ENCODE assay signal across 21 cellular contexts in genomic region chr7:140526901-140527664, GRCh38. TPM values are rescaled to one million over a fixed set of nuclear protein-coding genes. Genes with fewer than 3 reads are reported as not detected.
DNase-seq lines count a peak whose midpoint lies in the region; ATAC-seq, FAIRE-seq and TF ChIP-seq lines count a peak whose summit lies in the region.
"Had no signal": no experiment of that assay in that cellular context is flagged by ENCODE, and none has a peak within 500 bp of the region (broad histone marks: within the 10 kb centered on the region; RNA-seq: fewer than 3 reads in every experiment).

No MANE protein-coding gene starts in this region.

- H3K4me1 ChIP-seq in HepG2 (ENCODE audit: insufficient read depth, low read length) (peaks cover 7% of the 10 kb centered on the region; the same call in 1 of the 2 replicates), kidney (ENCODE audit: control insufficient read depth in 1 of 2, insufficient read depth in 1 of 2, low read depth in 1 of 2, low read length in 2 of 2) (no peaks in the 10 kb centered on the region)

- TF ChIP-seq POLR2A in HepG2 (IDR thresholded peaks at IDR 0.05; ENCODE audit: insufficient read depth in 1 of 2, low read depth in 2 of 2, low read length in 2 of 2), result no peak

- in situ Hi-C loops in HepG2 (cut with HindIII; ENCODE audit: extremely low pct_ligation_motif_present, low pct_unique_long_range_greater_than_20kb), result no loop called here

- H3K9me3 ChIP-seq in HepG2 (ENCODE audit: low read length), result no peaks in the 10 kb centered on the region
- no peaks in the 10 kb centered on the region for H3K9me3 ChIP-seq in kidney (ENCODE audit: control insufficient read depth in 1 of 2, low read length in 2 of 2)
- H3K9me3 ChIP-seq: tibial nerve had no signal

- no peak for TF ChIP-seq RAD21 in HepG2 (CRISPR knock-in tag; IDR thresholded peaks at IDR 0.05)

- WGBS in HepG2 (ENCODE audit: low lambda C conversion rate), result 63% methylated on average over 15 of the region's 28 CpGs

- H3K79me2 ChIP-seq in HepG2 (ENCODE audit: insufficient read depth, low read length), result no peaks in the 10 kb centered on the region

- H3K27ac ChIP-seq in HepG2 (ENCODE audit: extremely low read length, insufficient read depth, low read length) (no peak overlapping the region), kidney (ENCODE audit: low read depth in 2 of 2, low read length in 2 of 2) (no peak overlapping the region)
- H3K27ac ChIP-seq: SK-N-MC had no signal

- ATAC-seq in Right ventricle myocardium superior (ENCODE audit: poor library complexity), result no peak
- ATAC-seq in Right ventricle myocardium inferior, result no peak
- peak; percentile 39; the same call in 2 of the 3 replicates for ATAC-seq in HepG2
- ATAC-seq: activated CD4-positive, alpha-beta T cell treated with anti-CD3 and anti-CD28 coated beads for 36 hours had no signal

- peaks cover 0 to 18% of the 10 kb centered on the region in 2 experiments; a peak in 2 of 5 replicates for H3K27me3 ChIP-seq in HepG2 (ENCODE audit: control insufficient read depth in 1 of 2, insufficient read depth in 2 of 2, low read length in 2 of 2)
- H3K27me3 ChIP-seq: tibial nerve had no signal

- no peaks in the 10 kb centered on the region for H3K36me3 ChIP-seq in HepG2 (replicated peaks in 1 of 2; ENCODE audit: control insufficient read depth in 1 of 2, insufficient read depth in 2 of 2, low read length in 2 of 2)
- H3K36me3 ChIP-seq in kidney (ENCODE audit: control insufficient read depth in 1 of 2, insufficient read depth in 2 of 2, low read length in 2 of 2), result no peaks in the 10 kb centered on the region

- no peaks in the 10 kb centered on the region for H4K20me1 ChIP-seq in HepG2 (ENCODE audit: insufficient read depth, low read length)

- H3K9ac ChIP-seq in HepG2 (ENCODE audit: insufficient read depth, low read depth, low read length) (no peak overlapping the region), kidney (ENCODE audit: low read length in 2 of 2) (no peak overlapping the region)

- BruUV-seq in HepG2 (replicated peaks; lab: Mats Ljungman, UMichigan), result no TSS peak

- TF ChIP-seq EP300 in HepG2 (IDR thresholded peaks at IDR 0.05; ENCODE audit: low read depth in 2 of 2, low read length in 2 of 2), result no peak
- no peak for TF ChIP-seq EP300 in HepG2 (CRISPR knock-in tag; IDR thresholded peaks at IDR 0.05; ENCODE audit: borderline replicate concordance)

- H3K4me2 ChIP-seq in HepG2 (ENCODE audit: low read depth, low read length), result no peak overlapping the region

- CTCF ChIA-PET in HepG2 (lab: Yijun Ruan, JAX; ENCODE audit: low intra/inter-chr PET ratio, low total read pairs), result no interaction called here

- no peak for TF ChIP-seq CTCF in HepG2 (CRISPR knock-in tag; IDR thresholded peaks at IDR 0.05)
- TF ChIP-seq CTCF in kidney (IDR thresholded peaks at IDR 0.05; ENCODE audit: borderline replicate concordance, extremely low read depth, insufficient read depth), result no peak

- DNase-seq in Right ventricle myocardium superior (peak; percentile 35), Right ventricle myocardium inferior (ENCODE audit: missing footprints) (no peak), astrocyte of the hippocampus (ENCODE audit: low read depth, low spot score) (peak; percentile 31), HepG2 (ENCODE audit: low spot score) (no peak), NCI-H526 (lab: John Stamatoyannopoulos, UW) (no peak), kidney (no peak), nucleus accumbens (lab: John Stamatoyannopoulos, UW) (no peak)
- DNase-seq in activated naive CD4-positive, alpha-beta T cell (lab: John Stamatoyannopoulos, UW), result no peak
- DNase-seq: activated CD4-positive, alpha-beta T cell treated with anti-CD3 and anti-CD28 coated beads for 36 hours; activated effector memory CD4-positive, alpha-beta T cell treated with anti-CD3 and anti-CD28 coated beads, Interleukin-2, amount 50 U/mL, for 16 hours; amygdala; DMS79 treated with DMSO at 0.1 percent for 48 hours; Kasumi-1; left cardiac atrium; NCI-H1092 treated with DMSO at 0.1 percent for 48 hours; NCI-H2081 treated with DMSO at 0.1 percent for 48 hours; NCI-H774; right cardiac atrium; stimulated activated naive CD4-positive, alpha-beta T cell had no signal

- no peak overlapping the region for H2AFZ ChIP-seq in HepG2 (ENCODE audit: low read length)

- intact Hi-C loops in Right ventricle myocardium superior (cut with DNase I) (no loop called here), Right ventricle myocardium inferior (cut with DNase I) (no loop called here), HepG2 (cut with micrococcal nuclease; ENCODE audit: unreplicated experiment) (no loop called here), kidney (cut with DNase I) (no loop called here)

- POLR2A ChIA-PET in HepG2 (lab: Yijun Ruan, JAX), result no interaction called here

- H3K4me3 ChIP-seq in HepG2 (replicated peaks in 1 of 3; ENCODE audit: insufficient read depth in 1 of 3, low read depth in 2 of 3, low read length in 3 of 3) (no peak overlapping the region), kidney (ENCODE audit: low read length in 2 of 2) (no peak overlapping the region)
- H3K4me3 ChIP-seq: SK-N-MC, tibial nerve had no signal

- FAIRE-seq in HepG2 (lab: Jason Lieb, UNC) (no peak), kidney (lab: Jason Lieb, UNC) (no peak)

TF ChIP-seq in HepG2, 621 proteins besides CTCF, POLR2A, EP300 and RAD21 (continues in another document):
- TF ChIP-seq NFKBIZ (CRISPR knock-in tag; IDR thresholded peaks at IDR 0.05) (no peak), ZNF280D (CRISPR knock-in tag; IDR thresholded peaks at IDR 0.05) (no peak), RNF219 (CRISPR knock-in tag; IDR thresholded peaks at IDR 0.05) (no peak)

RNA-seq across cellular contexts. Expression of gene MKRN1, which starts 47.8 kb away (rescaled TPM):
- total RNA-seq in Right ventricle myocardium superior, result 94.7 TPM
- total RNA-seq in Right ventricle myocardium inferior, result 99.0 TPM
- total RNA-seq in HepG2 (2016; rRNA removed; fragmentation: Illumina TruSeq; extraction: Trizol), result 32.8 and 38.2 TPM in 2 replicates
- 10.2 and 10.5 TPM in 2 replicates for total RNA-seq in HepG2 (2016; cell fraction: cytosol; rRNA removed; fragmentation: Illumina TruSeq; extraction: Trizol; ENCODE audit: low read depth)
- 36.2 and 37.5 TPM in 2 replicates for total RNA-seq in HepG2 (2016; cell fraction: insoluble cytoplasmic fraction; rRNA removed; fragmentation: Illumina TruSeq; extraction: Trizol)
- total RNA-seq in HepG2 (2016; cell fraction: membrane; rRNA removed; fragmentation: Illumina TruSeq; extraction: Trizol), result 20.2 and 21.3 TPM in 2 replicates
- total RNA-seq in HepG2 (2016; cell fraction: nucleus; rRNA removed; fragmentation: Illumina TruSeq; extraction: Trizol), result 29.8 and 30.2 TPM in 2 replicates
- 27.5 and 28.5 TPM in 2 replicates for polyA plus RNA-seq in HepG2 (2011; rRNA removed)
- polyA plus RNA-seq in HepG2 (2011; cell fraction: cytosol; rRNA removed), result 25.5 and 28.8 TPM in 2 replicates
- 22.5 and 27.8 TPM in 2 replicates for polyA plus RNA-seq in HepG2 (2011; cell fraction: nucleus; rRNA removed)
- 54.2 and 55.8 TPM in 2 replicates for polyA plus RNA-seq in HepG2 (2012)
- polyA plus RNA-seq in HepG2 (2016; cell fraction: cytosol; fragmentation: Illumina TruSeq; extraction: Trizol; ENCODE audit: low read depth), result 7.0 and 7.2 TPM in 2 replicates
- 34.8 and 35.1 TPM in 2 replicates for polyA plus RNA-seq in HepG2 (2016; cell fraction: insoluble cytoplasmic fraction; fragmentation: Illumina TruSeq; extraction: Trizol; ENCODE audit: low read depth)
- 11.7 and 14.8 TPM in 2 replicates for polyA plus RNA-seq in HepG2 (2016; cell fraction: membrane; fragmentation: Illumina TruSeq; extraction: Trizol; ENCODE audit: low read depth)
- polyA plus RNA-seq in HepG2 (2016; cell fraction: nucleus; fragmentation: Illumina TruSeq; extraction: Trizol; ENCODE audit: insufficient read depth, low read depth), result 38.2 and 40.5 TPM in 2 replicates
- polyA minus RNA-seq in HepG2 (2011; rRNA and poly(A)+ RNA removed; ENCODE audit: low replicate concordance), result 38.3 and 51.2 TPM in 2 replicates
- 23.6 and 33.5 TPM in 2 replicates for polyA minus RNA-seq in HepG2 (2011; cell fraction: cytosol; rRNA and poly(A)+ RNA removed)
- polyA minus RNA-seq in HepG2 (2011; cell fraction: nucleus; rRNA and poly(A)+ RNA removed), result 31.3 and 38.8 TPM in 2 replicates
- 106 TPM for total RNA-seq in kidney
- 48.8 TPM for polyA plus RNA-seq in kidney (ENCODE audit: insufficient read depth, low read depth, low replicate concordance)

Comparison
In these comparisons a context has a peak if more than half of its experiments do, and no peak if none do; other contexts are left out.
1. DNase-seq: peak in Right ventricle myocardium superior (single experiment) and astrocyte of the hippocampus (single experiment); none in Right ventricle myocardium inferior (single experiment), HepG2 (single experiment), NCI-H526 (0 of 2), kidney (single experiment), activated naive CD4-positive, alpha-beta T cell (0 of 4) and nucleus accumbens (0 of 56).